8 cellular contexts compared by ENCODE assay signal in genomic region chr12:2959194-2959507, GRCh38. TPM values are rescaled to one million over a fixed set of nuclear protein-coding genes. Genes with fewer than 3 reads are reported as not detected.
DNase-seq lines count a peak whose midpoint lies in the region; ATAC-seq and TF ChIP-seq lines count a peak whose summit lies in the region.

TSS of gene TEAD4 (plus strand) at chr12:2959397.

- intact Hi-C loops in left ventricle myocardium superior (cut with micrococcal nuclease), result no loop called here

- WGBS in adipose tissue, 3 donors, result 0 to 1% (median 1%) methylated on average over 3 to 39 of the region's 50 CpGs

- peaks cover 7% of the 10 kb centered on the region for H3K4me1 ChIP-seq in effector memory CD4-positive, alpha-beta T cell (ENCODE audit: control insufficient read depth, insufficient read depth, low read length, poor library complexity, severe bottlenecking)

- TF ChIP-seq CTCF in retinal pigment epithelial cell (conservative IDR thresholded peaks at IDR 0.05; ENCODE audit: low read depth, low read length), result no peak

- H3K27ac ChIP-seq in adipose tissue (ENCODE audit: low read depth, low read length), result no peak within 1 kb of the TSS
- H3K27ac ChIP-seq in effector memory CD4-positive, alpha-beta T cell (ENCODE audit: insufficient read depth, low read length, poor library complexity, severe bottlenecking), result no peak within 1 kb of the TSS

- no peaks in the 10 kb centered on the region for H3K9me3 ChIP-seq in effector memory CD4-positive, alpha-beta T cell (ENCODE audit: control insufficient read depth, low read length)

- peak; percentile 73 for ATAC-seq in left ventricle myocardium superior
- ATAC-seq in HG03025 (IDR thresholded peaks at IDR 0.05; ENCODE audit: low FRiP score, unreplicated experiment), result no peak

- no peaks in the 10 kb centered on the region for H3K36me3 ChIP-seq in effector memory CD4-positive, alpha-beta T cell (ENCODE audit: control insufficient read depth, insufficient read depth, low read length)

- H3K4me3 ChIP-seq in retinal pigment epithelial cell (ENCODE audit: low read length), result peak within 1 kb of the TSS; percentile 68
- H3K4me3 ChIP-seq in effector memory CD4-positive, alpha-beta T cell (ENCODE audit: insufficient read depth, low read depth, low read length, poor library complexity, severe bottlenecking), result no peak within 1 kb of the TSS

- peak; percentile 64 for DNase-seq in activated CD8-positive, alpha-beta memory T cell treated with anti-CD3 and anti-CD28 coated beads for 24 hours
- DNase-seq in activated CD8-positive, alpha-beta memory T cell treated with anti-CD3 and anti-CD28 coated beads, Interleukin-2, amount 50 U/mL, for 4 hours, result no peak
- DNase-seq in NCI-H2171 (lab: John Stamatoyannopoulos, UW), result peak; percentile 69
- DNase-seq in left ventricle myocardium superior, result peak; percentile 79
- DNase-seq in retinal pigment epithelial cell (ENCODE audit: low read depth), result peak; percentile 39
- no peak for DNase-seq in effector memory CD4-positive, alpha-beta T cell

- no peaks in the 10 kb centered on the region for H3K27me3 ChIP-seq in effector memory CD4-positive, alpha-beta T cell (replicated peaks; ENCODE audit: control insufficient read depth, insufficient read depth, low read length, poor library complexity, severe bottlenecking)

RNA-seq across cellular contexts. Expression of gene TEAD4, which starts in this region (rescaled TPM):
- polyA plus RNA-seq in adipose tissue, result 10 to 100 TPM; 11.8 to 46.5 (median 28.5) TPM
- total RNA-seq in left ventricle myocardium superior, result 11.6 TPM

Comparison
In these comparisons a context has a peak if more than half of its experiments do, and no peak if none do; other contexts are left out.
1. DNase-seq: peak in activated CD8-positive, alpha-beta memory T cell treated with anti-CD3 and anti-CD28 coated beads for 24 hours (single experiment), NCI-H2171 (single experiment), left ventricle myocardium superior (single experiment) and retinal pigment epithelial cell (single experiment); none in activated CD8-positive, alpha-beta memory T cell treated with anti-CD3 and anti-CD28 coated beads, Interleukin-2, amount 50 U/mL, for 4 hours (single experiment) and effector memory CD4-positive, alpha-beta T cell (0 of 3).